In genomic region chr7:133641436-133641835, GRCh38 we compare ENCODE assay signal across 17 cellular contexts.
"Had no signal": no experiment of that assay in that cellular context is flagged by ENCODE, and none has a peak within 500 bp of the region (broad histone marks: within the 10 kb centered on the region; RNA-seq: fewer than 3 reads in every experiment).

No MANE protein-coding gene starts in this region.

- DNase-seq: activated CD4-positive, alpha-beta T cell treated with anti-CD3 and anti-CD28 coated beads, Interleukin-2, amount 50 U/mL, for 1 hour; activated effector memory CD4-positive, alpha-beta T cell treated with Interleukin-2 at 50 U/mL for 16 hours; amniotic stem cell; body of pancreas; cortex of kidney; effector memory CD8-positive, alpha-beta T cell; left lung; mesenchymal stem cell; occipital lobe; stimulated activated naive CD4-positive, alpha-beta T cell had no signal

- H3K4me3 Mint-ChIP-seq: central memory CD8-positive, alpha-beta T cell; effector memory CD8-positive, alpha-beta T cell; nephron; T-helper 1 cell treated with Interleukin-12 subunit alpha and Interleukin-12 subunit beta and Interleukin-4 antibody, amounts not matched to agents 30 μg/mL and 1 μg/mL, for 36 hours; type B pancreatic cell had no signal

- H3K4me1 ChIP-seq: prostate gland had no signal

- ATAC-seq: activated naive CD4-positive, alpha-beta T cell treated with anti-CD3 and anti-CD28 coated beads, Interleukin-2, amount 50 U/mL, for 72 hours; body of pancreas; effector memory CD8-positive, alpha-beta T cell; left lung; sciatic nerve had no signal

- H3K27me3 Mint-ChIP-seq: central memory CD8-positive, alpha-beta T cell; effector memory CD8-positive, alpha-beta T cell had no signal

- H3K27ac Mint-ChIP-seq: activated naive CD4-positive, alpha-beta T cell treated with anti-CD3 and anti-CD28 coated beads, Interleukin-2, amount 50 U/mL, for 72 hours; effector memory CD8-positive, alpha-beta T cell; nephron; T-helper 1 cell treated with Interleukin-12 subunit alpha and Interleukin-12 subunit beta and Interleukin-4 antibody, amounts not matched to agents 30 μg/mL and 1 μg/mL, for 36 hours; type B pancreatic cell had no signal

- H3K4me3 ChIP-seq: body of pancreas, left lung, prostate gland had no signal

- H3K9me3 ChIP-seq: body of pancreas, left lung, prostate gland had no signal

- H3K27ac ChIP-seq: body of pancreas, left lung, prostate gland had no signal

- H3K9me3 Mint-ChIP-seq: central memory CD8-positive, alpha-beta T cell; effector memory CD8-positive, alpha-beta T cell; type B pancreatic cell had no signal

- H3K36me3 ChIP-seq: left lung, prostate gland had no signal

- H3K27me3 ChIP-seq: body of pancreas, left lung had no signal
